11 cellular contexts compared by ENCODE assay signal in genomic region chr5:154829181-154829588, GRCh38. TPM values are rescaled to one million over a fixed set of nuclear protein-coding genes. Genes with fewer than 3 reads are reported as not detected.
DNase-seq lines count a peak whose midpoint lies in the region; ATAC-seq, FAIRE-seq and TF ChIP-seq lines count a peak whose summit lies in the region.
"Had no signal": no experiment of that assay in that cellular context is flagged by ENCODE, and none has a peak within 500 bp of the region (broad histone marks: within the 10 kb centered on the region; RNA-seq: fewer than 3 reads in every experiment).

No MANE protein-coding gene starts in this region.

- H3K4me2 ChIP-seq in HepG2 (ENCODE audit: low read depth, low read length): no peak overlapping the region

- H3K27me3 ChIP-seq in HepG2 (ENCODE audit: control insufficient read depth in 1 of 2, insufficient read depth in 2 of 2, low read length in 2 of 2) (no peaks in the 10 kb centered on the region), right lobe of liver (no peaks in the 10 kb centered on the region), RWPE2 (ENCODE audit: insufficient read depth, poor library complexity, severe bottlenecking) (no peaks in the 10 kb centered on the region), foreskin keratinocyte (no peaks in the 10 kb centered on the region), upper lobe of left lung (no peaks in the 10 kb centered on the region), heart right ventricle (no peaks in the 10 kb centered on the region)
- H3K27me3 ChIP-seq: SJSA1 had no signal

- CTCF ChIA-PET in HepG2 (lab: Yijun Ruan, JAX; ENCODE audit: low intra/inter-chr PET ratio, low total read pairs): no interaction called here

- H3K4me3 ChIP-seq in HepG2 (replicated peaks in 1 of 3; ENCODE audit: insufficient read depth in 1 of 3, low read depth in 2 of 3, low read length in 3 of 3) (no peak overlapping the region), right lobe of liver (no peak overlapping the region), RWPE2 (ENCODE audit: severe bottlenecking) (no peak overlapping the region), upper lobe of left lung (no peak overlapping the region), heart right ventricle (no peak overlapping the region)
- H3K4me3 ChIP-seq: SJSA1 had no signal

- TF ChIP-seq EP300 in HepG2 (IDR thresholded peaks at IDR 0.05; ENCODE audit: low read depth in 2 of 2, low read length in 2 of 2) (no peak), HepG2 (CRISPR knock-in tag; IDR thresholded peaks at IDR 0.05; ENCODE audit: borderline replicate concordance) (no peak), upper lobe of left lung (IDR thresholded peaks at IDR 0.05) (no peak)

- no peak overlapping the region for H3K9ac ChIP-seq in HepG2 (ENCODE audit: insufficient read depth, low read depth, low read length)

- H3K27ac ChIP-seq in HepG2 (ENCODE audit: extremely low read length, insufficient read depth, low read length) (peak overlapping the region; percentile 18), right lobe of liver (no peak overlapping the region), RWPE2 (ENCODE audit: poor library complexity, severe bottlenecking) (peak overlapping the region; percentile 90), foreskin keratinocyte (peak overlapping the region; percentile 70), upper lobe of left lung (peak overlapping the region; percentile 53 to 69 (median 55)), heart right ventricle (peak overlapping the region in 1 of 10 donors; percentile 42)
- H3K27ac ChIP-seq: SJSA1 had no signal

- no peak overlapping the region for H2AFZ ChIP-seq in HepG2 (ENCODE audit: low read length)

- no peak for TF ChIP-seq RAD21 in HepG2 (CRISPR knock-in tag; IDR thresholded peaks at IDR 0.05)

- no peak for DNase-seq in HepG2 (ENCODE audit: low spot score)
- no peak for DNase-seq in right lobe of liver
- no peak for DNase-seq in RWPE2 (ENCODE audit: low spot score)
- DNase-seq in foreskin keratinocyte: no peak
- DNase-seq in upper lobe of left lung: peak in 1 of 2 donors; percentile 55
- DNase-seq in heart right ventricle: no peak
- DNase-seq: anterior cingulate cortex, Caco-2 had no signal

- ATAC-seq in HepG2 (peak; percentile 52), right lobe of liver (no peak), RWPE2 (ENCODE audit: low read depth) (peak; percentile 35), foreskin keratinocyte (peak; percentile 13), upper lobe of left lung (ENCODE audit: low FRiP score in 2 of 2) (peak; percentile 36 to 80), GM18519 (IDR thresholded peaks at IDR 0.05; ENCODE audit: low FRiP score, unreplicated experiment) (no peak), heart right ventricle (no peak), HG03520 (IDR thresholded peaks at IDR 0.05; ENCODE audit: unreplicated experiment) (no peak)

- in situ Hi-C loops in HepG2 (cut with HindIII; ENCODE audit: extremely low pct_ligation_motif_present, low pct_unique_long_range_greater_than_20kb): no loop called here

- 68% methylated on average over 2 of the region's 2 CpGs for WGBS in HepG2 (ENCODE audit: low lambda C conversion rate)
- no CpG with 5 or more reads among the region's 2 CpGs for WGBS in right lobe of liver (ENCODE audit: insufficient coverage, low coverage, low lambda C conversion rate, missing lambda C conversion rate)
- 64 to 79% methylated on average over 2 of the region's 2 CpGs for WGBS in upper lobe of left lung, 2 donors
- 86 to 92% methylated on average over 2 of the region's 2 CpGs for WGBS in heart right ventricle, 2 donors

- H3K4me1 ChIP-seq in HepG2 (ENCODE audit: insufficient read depth, low read length) (peaks cover 67% of the 10 kb centered on the region), right lobe of liver (peaks cover 0 to 17% (median 0%) of the 10 kb centered on the region in 4 donors), RWPE2 (ENCODE audit: insufficient read depth, poor library complexity, severe bottlenecking) (peaks cover 35% of the 10 kb centered on the region), foreskin keratinocyte (peaks cover 37% of the 10 kb centered on the region), upper lobe of left lung (peaks cover 11 to 29% (median 18%) of the 10 kb centered on the region in 4 donors), heart right ventricle (peaks cover 0 to 10% (median 0%) of the 10 kb centered on the region in 9 donors)
- H3K4me1 ChIP-seq: Caco-2, SJSA1 had no signal

- FAIRE-seq in HepG2 (lab: Jason Lieb, UNC): no peak

- no TSS peak for BruUV-seq in HepG2 (replicated peaks; lab: Mats Ljungman, UMichigan)

- H4K20me1 ChIP-seq in HepG2 (ENCODE audit: insufficient read depth, low read length): peaks cover 2% of the 10 kb centered on the region; the same call in 1 of the 2 replicates

- POLR2A ChIA-PET in HepG2 (lab: Yijun Ruan, JAX): interaction anchor here (0.8 to 1.6 kb wide), 3 partner anchors 14 to 30 kb away, joined by 3 to 8 read pairs (median 5); partner anchors contain the start of genes CNOT8 and FAXDC2

- H3K9me3 ChIP-seq in HepG2 (ENCODE audit: low read length) (no peaks in the 10 kb centered on the region), right lobe of liver (no peaks in the 10 kb centered on the region), RWPE2 (ENCODE audit: severe bottlenecking) (no peaks in the 10 kb centered on the region), upper lobe of left lung (no peaks in the 10 kb centered on the region), heart right ventricle (no peaks in the 10 kb centered on the region)
- H3K9me3 ChIP-seq: Caco-2, SJSA1 had no signal

- intact Hi-C loops in HepG2 (cut with micrococcal nuclease; ENCODE audit: unreplicated experiment) (no loop called here), right lobe of liver (cut with DNase I) (no loop called here), heart right ventricle (cut with DNase I) (no loop called here)

- TF ChIP-seq POLR2A in HepG2 (IDR thresholded peaks at IDR 0.05; ENCODE audit: insufficient read depth in 1 of 2, low read depth in 2 of 2, low read length in 2 of 2): no peak
- TF ChIP-seq POLR2A in right lobe of liver (IDR thresholded peaks at IDR 0.05): no peak
- no peak for TF ChIP-seq POLR2A in upper lobe of left lung (IDR thresholded peaks at IDR 0.05)

- TF ChIP-seq CTCF in HepG2 (CRISPR knock-in tag; IDR thresholded peaks at IDR 0.05): 0 out of 2 replicates have a peak, but pooled peaks have one; percentile 36
- TF ChIP-seq CTCF in right lobe of liver (IDR thresholded peaks at IDR 0.05): no peak
- no peak for TF ChIP-seq CTCF in RWPE2 (IDR thresholded peaks at IDR 0.05; ENCODE audit: poor library complexity, severe bottlenecking)
- TF ChIP-seq CTCF in foreskin keratinocyte (conservative IDR thresholded peaks at IDR 0.05): no peak
- no peak for TF ChIP-seq CTCF in upper lobe of left lung (IDR thresholded peaks at IDR 0.05)
- no peak for TF ChIP-seq CTCF in heart right ventricle (IDR thresholded peaks at IDR 0.05)

- H3K36me3 ChIP-seq in HepG2 (replicated peaks in 1 of 2; ENCODE audit: control insufficient read depth in 1 of 2, insufficient read depth in 2 of 2, low read length in 2 of 2): peaks cover 7 to 15% of the 10 kb centered on the region in 2 experiments; a peak in 4 of 5 replicates
- peaks cover 0 to 41% (median 12%) of the 10 kb centered on the region in 4 donors for H3K36me3 ChIP-seq in right lobe of liver
- H3K36me3 ChIP-seq in RWPE2 (ENCODE audit: low read depth): no peaks in the 10 kb centered on the region; the same call in 1 of the 2 replicates
- H3K36me3 ChIP-seq in upper lobe of left lung: peaks cover 5 to 47% (median 11%) of the 10 kb centered on the region in 4 donors
- peaks cover 0 to 98% (median 31%) of the 10 kb centered on the region in 9 donors for H3K36me3 ChIP-seq in heart right ventricle

- no peaks in the 10 kb centered on the region for H3K79me2 ChIP-seq in HepG2 (ENCODE audit: insufficient read depth, low read length)

RNA-seq across cellular contexts. Expression of gene FAXDC2, which starts 21.2 kb away (rescaled TPM):
- total RNA-seq in HepG2 (2016; rRNA removed; fragmentation: Illumina TruSeq; extraction: Trizol) (3.0 and 4.7 TPM in 2 replicates), right lobe of liver (10 to 100 TPM; 27.3 to 98.1 (median 53.2) TPM), foreskin keratinocyte (4.4 and 4.7 TPM in 2 replicates), upper lobe of left lung (100 to 1,000 TPM in 1 of 6 donors, 10 to 100 TPM in 5; 41.7 to 147 (median 60.2) TPM), heart right ventricle (10 to 100 TPM; 13.9 to 31.5 (median 21.5) TPM)
- 1.3 and 1.5 TPM in 2 replicates for total RNA-seq in HepG2 (2016; cell fraction: cytosol; rRNA removed; fragmentation: Illumina TruSeq; extraction: Trizol; ENCODE audit: low read depth)
- 4.3 and 5.0 TPM in 2 replicates for total RNA-seq in HepG2 (2016; cell fraction: insoluble cytoplasmic fraction; rRNA removed; fragmentation: Illumina TruSeq; extraction: Trizol)
- total RNA-seq in HepG2 (2016; cell fraction: membrane; rRNA removed; fragmentation: Illumina TruSeq; extraction: Trizol): 3.5 and 4.3 TPM in 2 replicates
- total RNA-seq in HepG2 (2016; cell fraction: nucleus; rRNA removed; fragmentation: Illumina TruSeq; extraction: Trizol): 5.5 and 5.8 TPM in 2 replicates
- polyA plus RNA-seq in HepG2 (2011; rRNA removed) (49.5 and 58.8 TPM in 2 replicates), foreskin keratinocyte (2.2 and 2.4 TPM in 2 replicates), heart right ventricle (10 to 100 TPM in 1 of 2 donors, 1 to 10 TPM in 1; 4.8 to 17.6 TPM)
- polyA plus RNA-seq in HepG2 (2011; cell fraction: cytosol; rRNA removed): 41.5 and 43.5 TPM in 2 replicates
- polyA plus RNA-seq in HepG2 (2011; cell fraction: nucleus; rRNA removed): 45.2 and 57.4 TPM in 2 replicates
- 27.6 and 33.1 TPM in 2 replicates for polyA plus RNA-seq in HepG2 (2012)
- 1.3 and 1.9 TPM in 2 replicates for polyA plus RNA-seq in HepG2 (2016; cell fraction: cytosol; fragmentation: Illumina TruSeq; extraction: Trizol; ENCODE audit: low read depth)
- polyA plus RNA-seq in HepG2 (2016; cell fraction: insoluble cytoplasmic fraction; fragmentation: Illumina TruSeq; extraction: Trizol; ENCODE audit: low read depth): 3.7 and 4.2 TPM in 2 replicates
- polyA plus RNA-seq in HepG2 (2016; cell fraction: membrane; fragmentation: Illumina TruSeq; extraction: Trizol; ENCODE audit: low read depth): 3.9 and 4.0 TPM in 2 replicates
- polyA plus RNA-seq in HepG2 (2016; cell fraction: nucleus; fragmentation: Illumina TruSeq; extraction: Trizol; ENCODE audit: insufficient read depth, low read depth): 6.6 and 7.0 TPM in 2 replicates
- 0.05 and 101 TPM in 2 replicates for polyA minus RNA-seq in HepG2 (2011; rRNA and poly(A)+ RNA removed; ENCODE audit: low replicate concordance)
- 23.1 and 27.3 TPM in 2 replicates for polyA minus RNA-seq in HepG2 (2011; cell fraction: cytosol; rRNA and poly(A)+ RNA removed)
- polyA minus RNA-seq in HepG2 (2011; cell fraction: nucleus; rRNA and poly(A)+ RNA removed): 39.9 and 40.4 TPM in 2 replicates

RNA-seq across cellular contexts. Expression of gene CNOT8, which starts 29.2 kb away (rescaled TPM):
- total RNA-seq in HepG2 (2016; rRNA removed; fragmentation: Illumina TruSeq; extraction: Trizol) (37.1 and 50.3 TPM in 2 replicates), right lobe of liver (10 to 100 TPM; 12.4 to 19.6 (median 16.5) TPM), foreskin keratinocyte (32.4 and 34.2 TPM in 2 replicates), upper lobe of left lung (100 to 1,000 TPM in 1 of 6 donors, 10 to 100 TPM in 5; 54.5 to 189 (median 87.6) TPM), heart right ventricle (10 to 100 TPM; 20.9 to 29.8 (median 21.9) TPM)
- total RNA-seq in HepG2 (2016; cell fraction: cytosol; rRNA removed; fragmentation: Illumina TruSeq; extraction: Trizol; ENCODE audit: low read depth): 8.5 and 9.5 TPM in 2 replicates
- 38.6 and 50.3 TPM in 2 replicates for total RNA-seq in HepG2 (2016; cell fraction: insoluble cytoplasmic fraction; rRNA removed; fragmentation: Illumina TruSeq; extraction: Trizol)
- total RNA-seq in HepG2 (2016; cell fraction: membrane; rRNA removed; fragmentation: Illumina TruSeq; extraction: Trizol): 21.9 and 23.8 TPM in 2 replicates
- total RNA-seq in HepG2 (2016; cell fraction: nucleus; rRNA removed; fragmentation: Illumina TruSeq; extraction: Trizol): 27.1 and 28.0 TPM in 2 replicates
- polyA plus RNA-seq in HepG2 (2011; rRNA removed) (63.8 and 74.9 TPM in 2 replicates), foreskin keratinocyte (19.5 and 22.2 TPM in 2 replicates), heart right ventricle (10 to 100 TPM; 22.2 to 24.4 TPM)
- polyA plus RNA-seq in HepG2 (2011; cell fraction: cytosol; rRNA removed): 63.2 and 67.0 TPM in 2 replicates
- 46.3 and 57.5 TPM in 2 replicates for polyA plus RNA-seq in HepG2 (2011; cell fraction: nucleus; rRNA removed)
- polyA plus RNA-seq in HepG2 (2012): 54.8 and 56.2 TPM in 2 replicates
- polyA plus RNA-seq in HepG2 (2016; cell fraction: cytosol; fragmentation: Illumina TruSeq; extraction: Trizol; ENCODE audit: low read depth): 4.1 and 5.1 TPM in 2 replicates
- 41.9 and 42.7 TPM in 2 replicates for polyA plus RNA-seq in HepG2 (2016; cell fraction: insoluble cytoplasmic fraction; fragmentation: Illumina TruSeq; extraction: Trizol; ENCODE audit: low read depth)
- polyA plus RNA-seq in HepG2 (2016; cell fraction: membrane; fragmentation: Illumina TruSeq; extraction: Trizol; ENCODE audit: low read depth): 12.2 and 12.5 TPM in 2 replicates
- 48.0 and 49.6 TPM in 2 replicates for polyA plus RNA-seq in HepG2 (2016; cell fraction: nucleus; fragmentation: Illumina TruSeq; extraction: Trizol; ENCODE audit: insufficient read depth, low read depth)
- 31.6 and 52.4 TPM in 2 replicates for polyA minus RNA-seq in HepG2 (2011; rRNA and poly(A)+ RNA removed; ENCODE audit: low replicate concordance)
- 51.4 and 54.3 TPM in 2 replicates for polyA minus RNA-seq in HepG2 (2011; cell fraction: cytosol; rRNA and poly(A)+ RNA removed)
- polyA minus RNA-seq in HepG2 (2011; cell fraction: nucleus; rRNA and poly(A)+ RNA removed): 35.0 and 39.0 TPM in 2 replicates

Comparison
In these comparisons a context has a peak if more than half of its experiments do, and no peak if none do; other contexts are left out.
1. ATAC-seq: peak in HepG2 (single experiment), RWPE2 (single experiment), foreskin keratinocyte (single experiment) and upper lobe of left lung (2 of 2); none in right lobe of liver (0 of 4), GM18519 (single experiment), heart right ventricle (0 of 8) and HG03520 (single experiment).
2. H3K27ac ChIP-seq: peak in HepG2 (single experiment), RWPE2 (single experiment), foreskin keratinocyte (single experiment) and upper lobe of left lung (4 of 4); none in right lobe of liver (0 of 3).